Comparison of ENCODE assay signal across 1 cellular context in genomic region chr21:43782741-43783700, GRCh38.
TF ChIP-seq lines count a peak whose summit lies in the region.

No MANE protein-coding gene starts in this region.

TF ChIP-seq in HepG2, 621 proteins besides CTCF, POLR2A, EP300 and RAD21 (continued from another document and continues in another):
- TF ChIP-seq ZSCAN9 (CRISPR knock-in tag; IDR thresholded peaks at IDR 0.05; ENCODE audit: borderline replicate concordance): 0 out of 2 replicates have a peak, but pooled peaks have one; percentile 68
- TF ChIP-seq ZNF563 (CRISPR knock-in tag; IDR thresholded peaks at IDR 0.05): peak; percentile 38; the same call in 1 of the 2 replicates
- peak; percentile 83 for TF ChIP-seq BORCS8-MEF2B (CRISPR knock-in tag; IDR thresholded peaks at IDR 0.05)
- TF ChIP-seq NFYC (CRISPR knock-in tag; IDR thresholded peaks at IDR 0.05): no peak; the same call in 1 of the 2 replicates
- peak; percentile 80; the same call in 1 of the 2 replicates for TF ChIP-seq MEF2D (CRISPR knock-in tag; IDR thresholded peaks at IDR 0.05)
- TF ChIP-seq PBX3 (CRISPR knock-in tag; IDR thresholded peaks at IDR 0.05; ENCODE audit: borderline replicate concordance): no peak
- TF ChIP-seq ZNF614 (CRISPR knock-in tag; IDR thresholded peaks at IDR 0.05; ENCODE audit: borderline replicate concordance): peak; percentile 33; the same call in 1 of the 2 replicates
- TF ChIP-seq ZNF33B (CRISPR knock-in tag; IDR thresholded peaks at IDR 0.05): no peak
- peak; percentile 84 for TF ChIP-seq ZGPAT (CRISPR knock-in tag; IDR thresholded peaks at IDR 0.05)
- no peak for TF ChIP-seq DNMT1 (CRISPR knock-in tag; IDR thresholded peaks at IDR 0.05)
- TF ChIP-seq, protein P1, sequence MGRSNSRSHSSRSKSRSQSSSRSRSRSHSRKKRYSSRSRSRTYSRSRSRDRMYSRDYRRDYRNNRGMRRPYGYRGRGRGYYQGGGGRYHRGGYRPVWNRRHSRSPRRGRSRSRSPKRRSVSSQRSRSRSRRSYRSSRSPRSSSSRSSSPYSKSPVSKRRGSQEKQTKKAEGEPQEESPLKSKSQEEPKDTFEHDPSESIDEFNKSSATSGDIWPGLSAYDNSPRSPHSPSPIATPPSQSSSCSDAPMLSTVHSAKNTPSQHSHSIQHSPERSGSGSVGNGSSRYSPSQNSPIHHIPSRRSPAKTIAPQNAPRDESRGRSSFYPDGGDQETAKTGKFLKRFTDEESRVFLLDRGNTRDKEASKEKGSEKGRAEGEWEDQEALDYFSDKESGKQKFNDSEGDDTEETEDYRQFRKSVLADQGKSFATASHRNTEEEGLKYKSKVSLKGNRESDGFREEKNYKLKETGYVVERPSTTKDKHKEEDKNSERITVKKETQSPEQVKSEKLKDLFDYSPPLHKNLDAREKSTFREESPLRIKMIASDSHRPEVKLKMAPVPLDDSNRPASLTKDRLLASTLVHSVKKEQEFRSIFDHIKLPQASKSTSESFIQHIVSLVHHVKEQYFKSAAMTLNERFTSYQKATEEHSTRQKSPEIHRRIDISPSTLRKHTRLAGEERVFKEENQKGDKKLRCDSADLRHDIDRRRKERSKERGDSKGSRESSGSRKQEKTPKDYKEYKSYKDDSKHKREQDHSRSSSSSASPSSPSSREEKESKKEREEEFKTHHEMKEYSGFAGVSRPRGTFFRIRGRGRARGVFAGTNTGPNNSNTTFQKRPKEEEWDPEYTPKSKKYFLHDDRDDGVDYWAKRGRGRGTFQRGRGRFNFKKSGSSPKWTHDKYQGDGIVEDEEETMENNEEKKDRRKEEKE (IDR thresholded peaks at IDR 0.05): no peak
- no peak for TF ChIP-seq ZNF549 (CRISPR knock-in tag; IDR thresholded peaks at IDR 0.05)
- TF ChIP-seq ARNTL (CRISPR knock-in tag; IDR thresholded peaks at IDR 0.05): peak; percentile 93
- TF ChIP-seq RBFOX2 (IDR thresholded peaks at IDR 0.05; ENCODE audit: low read depth, low read length): no peak
- peak; percentile 62; the same call in 1 of the 2 replicates for TF ChIP-seq SIX1 (CRISPR knock-in tag; IDR thresholded peaks at IDR 0.05; ENCODE audit: borderline replicate concordance)
- TF ChIP-seq, protein P2, sequence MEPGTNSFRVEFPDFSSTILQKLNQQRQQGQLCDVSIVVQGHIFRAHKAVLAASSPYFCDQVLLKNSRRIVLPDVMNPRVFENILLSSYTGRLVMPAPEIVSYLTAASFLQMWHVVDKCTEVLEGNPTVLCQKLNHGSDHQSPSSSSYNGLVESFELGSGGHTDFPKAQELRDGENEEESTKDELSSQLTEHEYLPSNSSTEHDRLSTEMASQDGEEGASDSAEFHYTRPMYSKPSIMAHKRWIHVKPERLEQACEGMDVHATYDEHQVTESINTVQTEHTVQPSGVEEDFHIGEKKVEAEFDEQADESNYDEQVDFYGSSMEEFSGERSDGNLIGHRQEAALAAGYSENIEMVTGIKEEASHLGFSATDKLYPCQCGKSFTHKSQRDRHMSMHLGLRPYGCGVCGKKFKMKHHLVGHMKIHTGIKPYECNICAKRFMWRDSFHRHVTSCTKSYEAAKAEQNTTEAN (CRISPR knock-in tag; conservative IDR thresholded peaks at IDR 0.05): peak; percentile 78
- TF ChIP-seq SAFB2 (CRISPR knock-in tag; IDR thresholded peaks at IDR 0.05; ENCODE audit: borderline replicate concordance, low read depth): no peak; the same call in 1 of the 2 replicates
- no peak; the same call in 1 of the 2 replicates for TF ChIP-seq PHF20 (CRISPR knock-in tag; IDR thresholded peaks at IDR 0.05)
- TF ChIP-seq KDM5A (IDR thresholded peaks at IDR 0.05; ENCODE audit: borderline replicate concordance, low read length): no peak
- peak; percentile 46; the same call in 1 of the 2 replicates for TF ChIP-seq ZNF552 (CRISPR knock-in tag; IDR thresholded peaks at IDR 0.05; ENCODE audit: borderline replicate concordance)
- no peak for TF ChIP-seq RFXAP (CRISPR knock-in tag; IDR thresholded peaks at IDR 0.05; ENCODE audit: borderline replicate concordance)
- TF ChIP-seq FOXM1 (CRISPR knock-in tag; IDR thresholded peaks at IDR 0.05): no peak
- no peak for TF ChIP-seq ZNF30 (CRISPR knock-in tag; IDR thresholded peaks at IDR 0.05)
- TF ChIP-seq THYN1 (CRISPR knock-in tag; IDR thresholded peaks at IDR 0.05; ENCODE audit: borderline replicate concordance, low read depth): no peak
- peak; percentile 56; the same call in 1 of the 2 replicates for TF ChIP-seq MIER2 (CRISPR knock-in tag; IDR thresholded peaks at IDR 0.05)
- TF ChIP-seq, protein P3, sequence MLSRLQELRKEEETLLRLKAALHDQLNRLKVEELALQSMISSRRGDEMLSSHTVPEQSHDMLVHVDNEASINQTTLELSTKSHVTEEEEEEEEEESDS (CRISPR knock-in tag; IDR thresholded peaks at IDR 0.05; ENCODE audit: borderline replicate concordance): no peak
- no peak for TF ChIP-seq ZNF558 (CRISPR knock-in tag; IDR thresholded peaks at IDR 0.05; ENCODE audit: borderline replicate concordance)
- TF ChIP-seq FOXO1 (CRISPR knock-in tag; IDR thresholded peaks at IDR 0.05): peak; percentile 75
- TF ChIP-seq FLYWCH1 (CRISPR knock-in tag; IDR thresholded peaks at IDR 0.05): no peak
- TF ChIP-seq SRF (IDR thresholded peaks at IDR 0.05; ENCODE audit: low read depth, low read length): no peak
- TF ChIP-seq PRDM4 (CRISPR knock-in tag; IDR thresholded peaks at IDR 0.05; ENCODE audit: borderline replicate concordance): no peak
- TF ChIP-seq PRPF4 (IDR thresholded peaks at IDR 0.05; ENCODE audit: low read depth, low read length, poor library complexity, severe bottlenecking): no peak
- TF ChIP-seq ZNF550 (CRISPR knock-in tag; IDR thresholded peaks at IDR 0.05; ENCODE audit: borderline replicate concordance): 0 out of 2 replicates have a peak, but pooled peaks have one; percentile 45
- peak; percentile 71; the same call in 1 of the 2 replicates for TF ChIP-seq ARID4A (CRISPR knock-in tag; IDR thresholded peaks at IDR 0.05; ENCODE audit: borderline replicate concordance)
- 0 out of 2 replicates have a peak, but pooled peaks have one; percentile 71 for TF ChIP-seq MYNN (CRISPR knock-in tag; IDR thresholded peaks at IDR 0.05; ENCODE audit: low read depth)
- peak; percentile 71; the same call in 1 of the 2 replicates for TF ChIP-seq ISL2 (CRISPR knock-in tag; IDR thresholded peaks at IDR 0.05)
- TF ChIP-seq, protein P4, sequence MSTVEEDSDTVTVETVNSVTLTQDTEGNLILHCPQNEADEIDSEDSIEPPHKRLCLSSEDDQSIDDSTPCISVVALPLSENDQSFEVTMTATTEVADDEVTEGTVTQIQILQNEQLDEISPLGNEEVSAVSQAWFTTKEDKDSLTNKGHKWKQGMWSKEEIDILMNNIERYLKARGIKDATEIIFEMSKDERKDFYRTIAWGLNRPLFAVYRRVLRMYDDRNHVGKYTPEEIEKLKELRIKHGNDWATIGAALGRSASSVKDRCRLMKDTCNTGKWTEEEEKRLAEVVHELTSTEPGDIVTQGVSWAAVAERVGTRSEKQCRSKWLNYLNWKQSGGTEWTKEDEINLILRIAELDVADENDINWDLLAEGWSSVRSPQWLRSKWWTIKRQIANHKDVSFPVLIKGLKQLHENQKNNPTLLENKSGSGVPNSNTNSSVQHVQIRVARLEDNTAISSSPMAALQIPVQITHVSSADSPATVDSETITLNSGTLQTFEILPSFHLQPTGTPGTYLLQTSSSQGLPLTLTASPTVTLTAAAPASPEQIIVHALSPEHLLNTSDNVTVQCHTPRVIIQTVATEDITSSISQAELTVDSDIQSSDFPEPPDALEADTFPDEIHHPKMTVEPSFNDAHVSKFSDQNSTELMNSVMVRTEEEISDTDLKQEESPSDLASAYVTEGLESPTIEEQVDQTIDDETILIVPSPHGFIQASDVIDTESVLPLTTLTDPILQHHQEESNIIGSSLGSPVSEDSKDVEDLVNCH (CRISPR knock-in tag; IDR thresholded peaks at IDR 0.05): no peak
- no peak for TF ChIP-seq SNRNP70 (IDR thresholded peaks at IDR 0.05; ENCODE audit: low read depth, low read length)
- TF ChIP-seq ZFP36L2 (CRISPR knock-in tag; IDR thresholded peaks at IDR 0.05): no peak
- TF ChIP-seq STAT5B (CRISPR knock-in tag; IDR thresholded peaks at IDR 0.05): no peak
- TF ChIP-seq SIN3A (IDR thresholded peaks at IDR 0.05; ENCODE audit: borderline replicate concordance, low read depth, low read length): no peak
- TF ChIP-seq IKZF4 (CRISPR knock-in tag; IDR thresholded peaks at IDR 0.05; ENCODE audit: borderline replicate concordance, low read depth, not compliant biosample characterization): no peak
- no peak for TF ChIP-seq SMARCE1 (IDR thresholded peaks at IDR 0.05; ENCODE audit: borderline replicate concordance)
- TF ChIP-seq ZNF557 (CRISPR knock-in tag; IDR thresholded peaks at IDR 0.05): no peak
- peak; percentile 97; the same call in 1 of the 2 replicates for TF ChIP-seq ZNF292 (CRISPR knock-in tag; IDR thresholded peaks at IDR 0.05; ENCODE audit: borderline replicate concordance, low read depth)
- TF ChIP-seq KMT2A (CRISPR knock-in tag; IDR thresholded peaks at IDR 0.05): peak; percentile 79; the same call in 1 of the 2 replicates
